Comparison of ENCODE assay signal across 10 cellular contexts in genomic region chrX:39335447-39336235, GRCh38.
DNase-seq lines count a peak whose midpoint lies in the region; ATAC-seq lines count a peak whose summit lies in the region.
"Had no signal": no experiment of that assay in that cellular context is flagged by ENCODE, and none has a peak within 500 bp of the region (broad histone marks: within the 10 kb centered on the region; RNA-seq: fewer than 3 reads in every experiment).

No MANE protein-coding gene starts in this region.

- peak overlapping the region; percentile 88 for H3K27ac Mint-ChIP-seq in activated CD4-positive, alpha-beta memory T cell treated with anti-CD3 and anti-CD28 coated beads for 36 hours
- H3K27ac Mint-ChIP-seq in activated CD4-positive, alpha-beta memory T cell treated with anti-CD3 and anti-CD28 coated beads, Interleukin-2, amount 10 ng/mL, durations not matched to agents 7 days and 5 days: no peak overlapping the region
- H3K27ac Mint-ChIP-seq in activated naive CD8-positive, alpha-beta T cell: peak overlapping the region; percentile 92
- H3K27ac Mint-ChIP-seq in stimulated activated naive B cell treated with anti-CD40 and anti-IgM and Interleukin-4, amounts not matched to agents 10 μg/mL and 1 μg/mL and 100 μg/mL, for 72 hours: peak overlapping the region; percentile 84

- DNase-seq in activated CD4-positive, alpha-beta memory T cell treated with anti-CD3 and anti-CD28 coated beads for 36 hours: no peak
- DNase-seq in activated CD4-positive, alpha-beta memory T cell treated with anti-CD3 and anti-CD28 coated beads, Interleukin-2, amount 10 ng/mL, durations not matched to agents 7 days and 5 days: no peak
- DNase-seq in NCI-H2081 (lab: John Stamatoyannopoulos, UW) (peak; percentile 78 to 91), NCI-H526 (lab: John Stamatoyannopoulos, UW) (no peak)
- DNase-seq in stimulated activated naive B cell treated with anti-CD40 and anti-IgM and Interleukin-4, amounts not matched to agents 10 μg/mL and 1 μg/mL and 100 μg/mL, for 72 hours: no peak
- DNase-seq: activated T-cell treated with anti-CD3 and anti-CD28 coated beads for 4 hours, nucleus accumbens had no signal

- H3K9me3 Mint-ChIP-seq in activated CD4-positive, alpha-beta memory T cell treated with anti-CD3 and anti-CD28 coated beads for 36 hours: no peaks in the 10 kb centered on the region
- no peaks in the 10 kb centered on the region for H3K9me3 Mint-ChIP-seq in activated CD4-positive, alpha-beta memory T cell treated with anti-CD3 and anti-CD28 coated beads, Interleukin-2, amount 10 ng/mL, durations not matched to agents 7 days and 5 days
- H3K9me3 Mint-ChIP-seq in activated naive CD8-positive, alpha-beta T cell (ENCODE audit: low read depth): peaks cover 5% of the 10 kb centered on the region
- peaks cover 0 to 2% of the 10 kb centered on the region in 2 donors for H3K9me3 Mint-ChIP-seq in stimulated activated naive B cell treated with anti-CD40 and anti-IgM and Interleukin-4, amounts not matched to agents 10 μg/mL and 1 μg/mL and 100 μg/mL, for 72 hours

- CTCF ChIA-PET in activated CD4-positive, alpha-beta memory T cell treated with anti-CD3 and anti-CD28 coated beads for 36 hours (lab: Charles Lee): no interaction called here
- CTCF ChIA-PET in activated CD4-positive, alpha-beta memory T cell treated with anti-CD3 and anti-CD28 coated beads, Interleukin-2, amount 10 ng/mL, durations not matched to agents 7 days and 5 days (lab: Charles Lee): no interaction called here

- POLR2A ChIA-PET in activated CD4-positive, alpha-beta memory T cell treated with anti-CD3 and anti-CD28 coated beads for 36 hours (lab: Charles Lee): interaction anchor here (1.3 kb wide), 1 partner anchor 9 kb away, joined by 3 read pairs; no protein-coding TSS in a partner anchor
- POLR2A ChIA-PET in activated CD4-positive, alpha-beta memory T cell treated with anti-CD3 and anti-CD28 coated beads, Interleukin-2, amount 10 ng/mL, durations not matched to agents 7 days and 5 days (lab: Charles Lee): interaction anchor here (0.8 to 1.0 kb wide), 3 partner anchors 8 to 534 kb away, joined by 3 read pairs; partner anchors contain the start of gene MID1IP1

- no peaks in the 10 kb centered on the region for H3K36me3 Mint-ChIP-seq in activated CD4-positive, alpha-beta memory T cell treated with anti-CD3 and anti-CD28 coated beads for 36 hours
- H3K36me3 Mint-ChIP-seq in activated CD4-positive, alpha-beta memory T cell treated with anti-CD3 and anti-CD28 coated beads, Interleukin-2, amount 10 ng/mL, durations not matched to agents 7 days and 5 days (ENCODE audit: low read depth): peaks cover 2% of the 10 kb centered on the region
- no peaks in the 10 kb centered on the region for H3K36me3 Mint-ChIP-seq in activated naive CD8-positive, alpha-beta T cell
- H3K36me3 Mint-ChIP-seq in stimulated activated naive B cell treated with anti-CD40 and anti-IgM and Interleukin-4, amounts not matched to agents 10 μg/mL and 1 μg/mL and 100 μg/mL, for 72 hours: peaks cover 0 to 3% of the 10 kb centered on the region in 2 donors

- no peaks in the 10 kb centered on the region for H3K27me3 Mint-ChIP-seq in activated CD4-positive, alpha-beta memory T cell treated with anti-CD3 and anti-CD28 coated beads for 36 hours
- no peaks in the 10 kb centered on the region for H3K27me3 Mint-ChIP-seq in activated CD4-positive, alpha-beta memory T cell treated with anti-CD3 and anti-CD28 coated beads, Interleukin-2, amount 10 ng/mL, durations not matched to agents 7 days and 5 days
- no peaks in the 10 kb centered on the region for H3K27me3 Mint-ChIP-seq in activated naive CD8-positive, alpha-beta T cell
- H3K27me3 Mint-ChIP-seq in stimulated activated naive B cell treated with anti-CD40 and anti-IgM and Interleukin-4, amounts not matched to agents 10 μg/mL and 1 μg/mL and 100 μg/mL, for 72 hours: no peaks in the 10 kb centered on the region

- H3K4me3 Mint-ChIP-seq in activated CD4-positive, alpha-beta memory T cell treated with anti-CD3 and anti-CD28 coated beads for 36 hours: no peak overlapping the region
- H3K4me3 Mint-ChIP-seq in activated CD4-positive, alpha-beta memory T cell treated with anti-CD3 and anti-CD28 coated beads, Interleukin-2, amount 10 ng/mL, durations not matched to agents 7 days and 5 days: no peak overlapping the region
- H3K4me3 Mint-ChIP-seq in activated naive CD8-positive, alpha-beta T cell: peak overlapping the region; percentile 20
- H3K4me3 Mint-ChIP-seq in stimulated activated naive B cell treated with anti-CD40 and anti-IgM and Interleukin-4, amounts not matched to agents 10 μg/mL and 1 μg/mL and 100 μg/mL, for 72 hours: peak overlapping the region in 1 of 2 donors; percentile 8

- H3K4me1 Mint-ChIP-seq in activated CD4-positive, alpha-beta memory T cell treated with anti-CD3 and anti-CD28 coated beads for 36 hours (ENCODE audit: low read depth): peaks cover 56% of the 10 kb centered on the region
- H3K4me1 Mint-ChIP-seq in activated CD4-positive, alpha-beta memory T cell treated with anti-CD3 and anti-CD28 coated beads, Interleukin-2, amount 10 ng/mL, durations not matched to agents 7 days and 5 days: peaks cover 37% of the 10 kb centered on the region
- H3K4me1 Mint-ChIP-seq in activated naive CD8-positive, alpha-beta T cell (ENCODE audit: low read depth): peaks cover 58% of the 10 kb centered on the region
- H3K4me1 Mint-ChIP-seq in stimulated activated naive B cell treated with anti-CD40 and anti-IgM and Interleukin-4, amounts not matched to agents 10 μg/mL and 1 μg/mL and 100 μg/mL, for 72 hours: peaks cover 29 to 66% of the 10 kb centered on the region in 2 donors

- peak; percentile 47 to 49 for ATAC-seq in stimulated activated naive B cell treated with anti-CD40 and anti-IgM and Interleukin-4, amounts not matched to agents 10 μg/mL and 1 μg/mL and 100 μg/mL, for 72 hours (replicated peaks)
- ATAC-seq in HG02870 (IDR thresholded peaks at IDR 0.05; ENCODE audit: unreplicated experiment): no peak
- ATAC-seq in GM21723 (IDR thresholded peaks at IDR 0.05; ENCODE audit: unreplicated experiment): no peak

- intact Hi-C loops in activated CD4-positive, alpha-beta memory T cell treated with anti-CD3 and anti-CD28 coated beads for 36 hours (cut with micrococcal nuclease): loop anchor here (10.0 kb wide), 1 partner anchor 531 kb away; the partner anchor contains the start of gene MID1IP1

Comparison
In these comparisons a context has a peak if more than half of its experiments do, and no peak if none do; other contexts are left out.
1. DNase-seq: peak in NCI-H2081 (2 of 2); none in activated CD4-positive, alpha-beta memory T cell treated with anti-CD3 and anti-CD28 coated beads for 36 hours (single experiment), activated CD4-positive, alpha-beta memory T cell treated with anti-CD3 and anti-CD28 coated beads, Interleukin-2, amount 10 ng/mL, durations not matched to agents 7 days and 5 days (single experiment), stimulated activated naive B cell treated with anti-CD40 and anti-IgM and Interleukin-4, amounts not matched to agents 10 μg/mL and 1 μg/mL and 100 μg/mL, for 72 hours (single experiment) and NCI-H526 (0 of 2).
2. ATAC-seq: peak in stimulated activated naive B cell treated with anti-CD40 and anti-IgM and Interleukin-4, amounts not matched to agents 10 μg/mL and 1 μg/mL and 100 μg/mL, for 72 hours (2 of 2); none in HG02870 (single experiment) and GM21723 (single experiment).